In genomic region chr15:77748078-77749064, GRCh38 we compare ENCODE assay signal across 2 cellular contexts.
TF ChIP-seq lines count a peak whose summit lies in the region.

No MANE protein-coding gene starts in this region.

TF ChIP-seq in GM23338, 12 proteins besides CTCF, POLR2A, EP300 and RAD21 (continued from another document):
- TF ChIP-seq, protein P1, sequence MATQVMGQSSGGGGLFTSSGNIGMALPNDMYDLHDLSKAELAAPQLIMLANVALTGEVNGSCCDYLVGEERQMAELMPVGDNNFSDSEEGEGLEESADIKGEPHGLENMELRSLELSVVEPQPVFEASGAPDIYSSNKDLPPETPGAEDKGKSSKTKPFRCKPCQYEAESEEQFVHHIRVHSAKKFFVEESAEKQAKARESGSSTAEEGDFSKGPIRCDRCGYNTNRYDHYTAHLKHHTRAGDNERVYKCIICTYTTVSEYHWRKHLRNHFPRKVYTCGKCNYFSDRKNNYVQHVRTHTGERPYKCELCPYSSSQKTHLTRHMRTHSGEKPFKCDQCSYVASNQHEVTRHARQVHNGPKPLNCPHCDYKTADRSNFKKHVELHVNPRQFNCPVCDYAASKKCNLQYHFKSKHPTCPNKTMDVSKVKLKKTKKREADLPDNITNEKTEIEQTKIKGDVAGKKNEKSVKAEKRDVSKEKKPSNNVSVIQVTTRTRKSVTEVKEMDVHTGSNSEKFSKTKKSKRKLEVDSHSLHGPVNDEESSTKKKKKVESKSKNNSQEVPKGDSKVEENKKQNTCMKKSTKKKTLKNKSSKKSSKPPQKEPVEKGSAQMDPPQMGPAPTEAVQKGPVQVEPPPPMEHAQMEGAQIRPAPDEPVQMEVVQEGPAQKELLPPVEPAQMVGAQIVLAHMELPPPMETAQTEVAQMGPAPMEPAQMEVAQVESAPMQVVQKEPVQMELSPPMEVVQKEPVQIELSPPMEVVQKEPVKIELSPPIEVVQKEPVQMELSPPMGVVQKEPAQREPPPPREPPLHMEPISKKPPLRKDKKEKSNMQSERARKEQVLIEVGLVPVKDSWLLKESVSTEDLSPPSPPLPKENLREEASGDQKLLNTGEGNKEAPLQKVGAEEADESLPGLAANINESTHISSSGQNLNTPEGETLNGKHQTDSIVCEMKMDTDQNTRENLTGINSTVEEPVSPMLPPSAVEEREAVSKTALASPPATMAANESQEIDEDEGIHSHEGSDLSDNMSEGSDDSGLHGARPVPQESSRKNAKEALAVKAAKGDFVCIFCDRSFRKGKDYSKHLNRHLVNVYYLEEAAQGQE (IDR thresholded peaks at IDR 0.05; ENCODE audit: unreplicated experiment) = no peak
- TF ChIP-seq ZNF462 (CRISPR knock-in tag; IDR thresholded peaks at IDR 0.05) (no peak), JUNB (IDR thresholded peaks at IDR 0.05; ENCODE audit: unreplicated experiment) (no peak), ZNF114 (CRISPR knock-in tag; IDR thresholded peaks at IDR 0.05) (no peak), ZNF331 (CRISPR knock-in tag; IDR thresholded peaks at IDR 0.05; ENCODE audit: low read depth) (no peak), POLR2AphosphoS5 (IDR thresholded peaks at IDR 0.05; ENCODE audit: low read depth) (no peak), NANOG (IDR thresholded peaks at IDR 0.05; ENCODE audit: borderline replicate concordance) (no peak)

TF ChIP-seq in HEK293, 187 proteins besides CTCF, POLR2A, EP300 and RAD21 (continued from another document):
- TF ChIP-seq, protein P2, sequence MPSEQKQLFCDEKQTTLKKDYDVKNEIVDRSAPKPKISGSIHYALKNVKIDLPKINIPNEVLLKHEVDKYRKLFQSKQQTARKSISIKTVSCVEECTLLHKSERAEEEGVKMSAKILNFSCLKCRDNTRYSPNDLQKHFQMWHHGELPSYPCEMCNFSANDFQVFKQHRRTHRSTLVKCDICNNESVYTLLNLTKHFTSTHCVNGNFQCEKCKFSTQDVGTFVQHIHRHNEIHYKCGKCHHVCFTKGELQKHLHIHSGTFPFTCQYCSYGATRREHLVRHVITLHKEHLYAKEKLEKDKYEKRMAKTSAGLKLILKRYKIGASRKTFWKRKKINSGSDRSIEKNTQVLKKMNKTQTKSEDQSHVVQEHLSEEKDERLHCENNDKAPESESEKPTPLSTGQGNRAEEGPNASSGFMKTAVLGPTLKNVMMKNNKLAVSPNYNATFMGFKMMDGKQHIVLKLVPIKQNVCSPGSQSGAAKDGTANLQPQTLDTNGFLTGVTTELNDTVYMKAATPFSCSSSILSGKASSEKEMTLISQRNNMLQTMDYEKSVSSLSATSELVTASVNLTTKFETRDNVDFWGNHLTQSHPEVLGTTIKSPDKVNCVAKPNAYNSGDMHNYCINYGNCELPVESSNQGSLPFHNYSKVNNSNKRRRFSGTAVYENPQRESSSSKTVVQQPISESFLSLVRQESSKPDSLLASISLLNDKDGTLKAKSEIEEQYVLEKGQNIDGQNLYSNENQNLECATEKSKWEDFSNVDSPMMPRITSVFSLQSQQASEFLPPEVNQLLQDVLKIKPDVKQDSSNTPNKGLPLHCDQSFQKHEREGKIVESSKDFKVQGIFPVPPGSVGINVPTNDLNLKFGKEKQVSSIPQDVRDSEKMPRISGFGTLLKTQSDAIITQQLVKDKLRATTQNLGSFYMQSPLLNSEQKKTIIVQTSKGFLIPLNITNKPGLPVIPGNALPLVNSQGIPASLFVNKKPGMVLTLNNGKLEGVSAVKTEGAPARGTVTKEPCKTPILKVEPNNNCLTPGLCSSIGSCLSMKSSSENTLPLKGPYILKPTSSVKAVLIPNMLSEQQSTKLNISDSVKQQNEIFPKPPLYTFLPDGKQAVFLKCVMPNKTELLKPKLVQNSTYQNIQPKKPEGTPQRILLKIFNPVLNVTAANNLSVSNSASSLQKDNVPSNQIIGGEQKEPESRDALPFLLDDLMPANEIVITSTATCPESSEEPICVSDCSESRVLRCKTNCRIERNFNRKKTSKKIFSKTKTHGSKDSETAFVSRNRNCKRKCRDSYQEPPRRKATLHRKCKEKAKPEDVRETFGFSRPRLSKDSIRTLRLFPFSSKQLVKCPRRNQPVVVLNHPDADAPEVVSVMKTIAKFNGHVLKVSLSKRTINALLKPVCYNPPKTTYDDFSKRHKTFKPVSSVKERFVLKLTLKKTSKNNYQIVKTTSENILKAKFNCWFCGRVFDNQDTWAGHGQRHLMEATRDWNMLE (tag by site-specific recombination; conservative IDR thresholded peaks at IDR 0.05; ENCODE audit: low read depth) = peak; percentile 74
- TF ChIP-seq ZNF169 (tag by site-specific recombination; IDR thresholded peaks at IDR 0.05) (no peak), ELK4 (IDR thresholded peaks at IDR 0.05; ENCODE audit: borderline replicate concordance, low read depth, low read length) (no peak), ZNF600 (tag by site-specific recombination; IDR thresholded peaks at IDR 0.05) (no peak), ZIC2 (tag by site-specific recombination; IDR thresholded peaks at IDR 0.05) (peak; percentile 44; the same call in 1 of the 2 replicates), GLIS2 (tag by site-specific recombination; IDR thresholded peaks at IDR 0.05) (no peak), ZNF140 (tag by site-specific recombination; IDR thresholded peaks at IDR 0.05) (peak; percentile 30; the same call in 1 of the 2 replicates), KLF1 (tag by site-specific recombination; IDR thresholded peaks at IDR 0.05) (peak; percentile 38; the same call in 1 of the 2 replicates), ZFHX2 (tag by site-specific recombination; conservative IDR thresholded peaks at IDR 0.05) (0 out of 2 replicates have a peak, but pooled peaks have one; percentile 8), HOXC10 (CRISPR knock-in tag; IDR thresholded peaks at IDR 0.05) (no peak), SP2 (tag by site-specific recombination; IDR thresholded peaks at IDR 0.05) (peak; percentile 38), ZNF426 (tag by site-specific recombination; IDR thresholded peaks at IDR 0.05) (peak; percentile 47), ZBTB11 (tag by site-specific recombination; conservative IDR thresholded peaks at IDR 0.05; ENCODE audit: low read depth) (peak; percentile 45), ZNF555 (tag by site-specific recombination; conservative IDR thresholded peaks at IDR 0.05) (peak; percentile 29), ZNF394 (tag by site-specific recombination; IDR thresholded peaks at IDR 0.05; ENCODE audit: borderline replicate concordance) (peak; percentile 82; the same call in 1 of the 2 replicates), ZNF623 (tag by site-specific recombination; IDR thresholded peaks at IDR 0.05) (peak; percentile 58; the same call in 1 of the 2 replicates)
